ENCODE assay signal across 23 cellular contexts in genomic region chr3:180188512-180189309, GRCh38.
A peak's percentile ranks its signal among the peaks of the same experiment; 100 is the strongest.
DNase-seq lines count a peak whose midpoint lies in the region; ATAC-seq lines count a peak whose summit lies in the region.
"Had no signal": no experiment of that assay in that cellular context is flagged by ENCODE, and none has a peak within 500 bp of the region (broad histone marks: within the 10 kb centered on the region; RNA-seq: fewer than 3 reads in every experiment).

No MANE protein-coding gene starts in this region.

- no peaks in the 10 kb centered on the region for H3K36me3 Mint-ChIP-seq in T-helper 2 cell treated with Interferon-gamma antibody and Interleukin-4, amounts not matched to agents 5 μg/mL and 100 μg/mL, for 36 hours (ENCODE audit: low read depth)
- H3K36me3 Mint-ChIP-seq: memory B cell; naive thymus-derived CD8-positive, alpha-beta T cell had no signal

- no peaks in the 10 kb centered on the region for H3K36me3 ChIP-seq in H7 (replicated peaks; ENCODE audit: control insufficient read depth, insufficient read depth, low read length)
- H3K36me3 ChIP-seq: ascending aorta had no signal

- no peak overlapping the region for H3K4me3 Mint-ChIP-seq in T-helper 2 cell treated with Interferon-gamma antibody and Interleukin-4, amounts not matched to agents 5 μg/mL and 100 μg/mL, for 36 hours
- H3K4me3 Mint-ChIP-seq: effector memory CD8-positive, alpha-beta T cell; memory B cell; naive thymus-derived CD8-positive, alpha-beta T cell; T-helper 17 cell had no signal

- no peaks in the 10 kb centered on the region for H3K27me3 Mint-ChIP-seq in T-helper 2 cell treated with Interferon-gamma antibody and Interleukin-4, amounts not matched to agents 5 μg/mL and 100 μg/mL, for 36 hours (ENCODE audit: low read depth)
- H3K27me3 Mint-ChIP-seq: effector memory CD8-positive, alpha-beta T cell; memory B cell; naive thymus-derived CD8-positive, alpha-beta T cell; T-helper 17 cell had no signal

- peak overlapping the region; percentile 18 for H3K27ac Mint-ChIP-seq in T-helper 2 cell treated with Interferon-gamma antibody and Interleukin-4, amounts not matched to agents 5 μg/mL and 100 μg/mL, for 36 hours
- H3K27ac Mint-ChIP-seq: effector memory CD8-positive, alpha-beta T cell; memory B cell; naive thymus-derived CD8-positive, alpha-beta T cell; T-helper 17 cell had no signal

- no peaks in the 10 kb centered on the region for H3K9me3 Mint-ChIP-seq in T-helper 2 cell treated with Interferon-gamma antibody and Interleukin-4, amounts not matched to agents 5 μg/mL and 100 μg/mL, for 36 hours
- H3K9me3 Mint-ChIP-seq: memory B cell had no signal

- no peak overlapping the region for H3K4me3 ChIP-seq in H7 (ENCODE audit: insufficient read depth, low read depth, low read length)
- H3K4me3 ChIP-seq: ascending aorta had no signal

- no peaks in the 10 kb centered on the region for H3K4me1 Mint-ChIP-seq in T-helper 2 cell treated with Interferon-gamma antibody and Interleukin-4, amounts not matched to agents 5 μg/mL and 100 μg/mL, for 36 hours (ENCODE audit: low read depth)
- H3K4me1 Mint-ChIP-seq: memory B cell; naive thymus-derived CD8-positive, alpha-beta T cell; T-helper 17 cell had no signal

- no peaks in the 10 kb centered on the region for H3K27me3 ChIP-seq in H7 (ENCODE audit: control insufficient read depth, insufficient read depth, low read length)
- H3K27me3 ChIP-seq: ascending aorta had no signal

- no peak for DNase-seq in T-helper 2 cell treated with Interferon-gamma antibody and Interleukin-4, amounts not matched to agents 5 μg/mL and 100 μg/mL, for 36 hours (ENCODE audit: low spot score)
- no peak for DNase-seq in AG20443 (ENCODE audit: low spot score)
- DNase-seq in NCI-H1436 treated with DMSO at 0.1 percent for 48 hours (lab: John Stamatoyannopoulos, UW), result no peak
- no peak for DNase-seq in NCI-H1105 treated with DMSO at 0.1 percent for 48 hours (lab: John Stamatoyannopoulos, UW)
- DNase-seq in H7, result no peak
- DNase-seq: activated CD4-positive, CD25-positive, alpha-beta regulatory T cell; activated naive CD4-positive, alpha-beta T cell treated with Interleukin-2 at 50 U/mL for 16 hours; Caco-2; cerebellar nuclear complex; effector memory CD8-positive, alpha-beta T cell; kidney; naive thymus-derived CD8-positive, alpha-beta T cell; NCI-H526; OCI-M1; SIG-M5; stimulated activated CD4-positive, alpha-beta T cell treated with anti-CD3 and anti-CD28 coated beads, Interleukin-2, amount 100 ng/mL, for 48 hours; substantia nigra; T-helper 17 cell had no signal

- ATAC-seq in GM18861 (IDR thresholded peaks at IDR 0.05; ENCODE audit: unreplicated experiment) (peak; percentile 49), GM19463 (IDR thresholded peaks at IDR 0.05; ENCODE audit: unreplicated experiment) (peak; percentile 85), HG02885 (IDR thresholded peaks at IDR 0.05; ENCODE audit: poor library complexity, unreplicated experiment) (peak; percentile 88)
- ATAC-seq: effector memory CD8-positive, alpha-beta T cell; naive thymus-derived CD8-positive, alpha-beta T cell; T-helper 17 cell had no signal
